Comparison of ENCODE assay signal across 1 cellular context in the genomic region with DNA sequence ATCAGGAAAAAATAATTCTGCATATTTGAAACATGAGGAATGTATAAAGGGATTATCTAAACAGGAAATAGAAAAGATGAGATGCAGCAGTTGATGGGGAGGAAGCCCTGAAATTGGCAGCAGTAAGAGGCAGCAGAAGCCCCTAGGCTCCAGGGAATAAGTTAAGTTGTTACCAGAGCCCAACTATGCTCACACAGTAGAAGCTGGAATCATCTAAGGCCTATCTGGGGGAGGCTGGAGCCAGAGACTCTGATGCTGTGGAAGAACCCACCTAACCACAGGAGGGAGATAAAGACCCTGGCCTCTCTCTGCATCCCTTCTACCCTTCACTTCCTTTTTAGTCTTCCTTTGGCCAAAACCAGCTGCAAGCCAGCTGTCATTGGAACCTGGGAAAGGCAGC.
TF ChIP-seq lines count a peak whose summit lies in the region.

No MANE protein-coding gene starts in this region.

TF ChIP-seq in H1, 55 proteins besides CTCF, POLR2A, EP300 and RAD21:
- TF ChIP-seq SIN3A (conservative IDR thresholded peaks at IDR 0.05 in 1 of 2, IDR thresholded peaks at IDR 0.05 in 1 of 2; ENCODE audit: low read depth in 1 of 2, low read length in 2 of 2) = no peak
- TF ChIP-seq SIX5 (IDR thresholded peaks at IDR 0.05; ENCODE audit: low read depth, low read length) = no peak
- no peak for TF ChIP-seq EGR1 (IDR thresholded peaks at IDR 0.05; ENCODE audit: borderline replicate concordance, low read depth, low read length)
- TF ChIP-seq RXRA (IDR thresholded peaks at IDR 0.05; ENCODE audit: insufficient read depth, low read depth, low read length) = no peak
- no peak for TF ChIP-seq TBP (IDR thresholded peaks at IDR 0.05; ENCODE audit: low read depth, low read length)
- TF ChIP-seq JUN (IDR thresholded peaks at IDR 0.05; ENCODE audit: low read depth, low read length) = no peak
- TF ChIP-seq JUND (IDR thresholded peaks at IDR 0.05; ENCODE audit: low read length) = no peak
- no peak for TF ChIP-seq RFX5 (IDR thresholded peaks at IDR 0.05; ENCODE audit: borderline replicate concordance, low read depth, low read length)
- TF ChIP-seq, protein P1, sequence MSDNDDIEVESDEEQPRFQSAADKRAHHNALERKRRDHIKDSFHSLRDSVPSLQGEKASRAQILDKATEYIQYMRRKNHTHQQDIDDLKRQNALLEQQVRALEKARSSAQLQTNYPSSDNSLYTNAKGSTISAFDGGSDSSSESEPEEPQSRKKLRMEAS (IDR thresholded peaks at IDR 0.05) = no peak
- no peak for TF ChIP-seq ATF2 (IDR thresholded peaks at IDR 0.05; ENCODE audit: low read length)
- no peak for TF ChIP-seq SRF (IDR thresholded peaks at IDR 0.05; ENCODE audit: low read depth, low read length)
- TF ChIP-seq HDAC6 (IDR thresholded peaks at IDR 0.05; ENCODE audit: low read depth, low read length) = no peak
- TF ChIP-seq CHD2 (IDR thresholded peaks at IDR 0.05; ENCODE audit: low read length) = no peak
- no peak for TF ChIP-seq SP2 (IDR thresholded peaks at IDR 0.05; ENCODE audit: low read length)
